1 cellular context compared by ENCODE assay signal in the genomic region with DNA sequence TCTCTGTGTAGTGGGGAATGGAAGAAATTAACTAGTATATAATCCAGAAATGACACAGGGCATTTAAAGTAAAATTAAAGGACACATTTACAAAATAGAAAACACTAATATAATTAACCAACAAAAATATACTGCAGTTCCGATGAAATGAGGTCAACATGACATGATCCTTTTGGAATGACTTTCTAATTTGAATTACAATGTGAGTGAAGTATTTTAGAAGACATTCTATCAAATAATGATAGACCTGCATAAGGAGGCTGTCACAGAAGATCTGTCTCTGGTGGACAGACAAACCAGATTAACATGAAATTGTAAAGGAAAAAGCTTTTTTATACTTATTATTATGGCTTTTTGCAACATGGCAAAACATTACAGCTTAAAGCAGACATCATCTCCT.
TF ChIP-seq lines count a peak whose summit lies in the region.

No MANE protein-coding gene starts in this region.

TF ChIP-seq in GM12878, 131 proteins besides CTCF, POLR2A, EP300 and RAD21:
- no peak for TF ChIP-seq RELA (IDR thresholded peaks at IDR 0.05; ENCODE audit: borderline replicate concordance, partially characterized antibody)
- no peak for TF ChIP-seq TCF7 (IDR thresholded peaks at IDR 0.05; ENCODE audit: borderline replicate concordance)
- no peak for TF ChIP-seq ASH2L (IDR thresholded peaks at IDR 0.05; ENCODE audit: borderline replicate concordance, low read depth)
- TF ChIP-seq ZNF24 (IDR thresholded peaks at IDR 0.05): no peak
- no peak for TF ChIP-seq POU2F2 (IDR thresholded peaks at IDR 0.05; ENCODE audit: borderline replicate concordance, low read depth, low read length)
- TF ChIP-seq MTA2 (IDR thresholded peaks at IDR 0.05; ENCODE audit: low read depth): no peak
- no peak for TF ChIP-seq SMAD5 (IDR thresholded peaks at IDR 0.05; ENCODE audit: low read depth)
- no peak for TF ChIP-seq SREBF1 (IDR thresholded peaks at IDR 0.05; ENCODE audit: low read length)
- TF ChIP-seq SREBF2 (IDR thresholded peaks at IDR 0.05; ENCODE audit: low read length): no peak
- TF ChIP-seq, protein P1, sequence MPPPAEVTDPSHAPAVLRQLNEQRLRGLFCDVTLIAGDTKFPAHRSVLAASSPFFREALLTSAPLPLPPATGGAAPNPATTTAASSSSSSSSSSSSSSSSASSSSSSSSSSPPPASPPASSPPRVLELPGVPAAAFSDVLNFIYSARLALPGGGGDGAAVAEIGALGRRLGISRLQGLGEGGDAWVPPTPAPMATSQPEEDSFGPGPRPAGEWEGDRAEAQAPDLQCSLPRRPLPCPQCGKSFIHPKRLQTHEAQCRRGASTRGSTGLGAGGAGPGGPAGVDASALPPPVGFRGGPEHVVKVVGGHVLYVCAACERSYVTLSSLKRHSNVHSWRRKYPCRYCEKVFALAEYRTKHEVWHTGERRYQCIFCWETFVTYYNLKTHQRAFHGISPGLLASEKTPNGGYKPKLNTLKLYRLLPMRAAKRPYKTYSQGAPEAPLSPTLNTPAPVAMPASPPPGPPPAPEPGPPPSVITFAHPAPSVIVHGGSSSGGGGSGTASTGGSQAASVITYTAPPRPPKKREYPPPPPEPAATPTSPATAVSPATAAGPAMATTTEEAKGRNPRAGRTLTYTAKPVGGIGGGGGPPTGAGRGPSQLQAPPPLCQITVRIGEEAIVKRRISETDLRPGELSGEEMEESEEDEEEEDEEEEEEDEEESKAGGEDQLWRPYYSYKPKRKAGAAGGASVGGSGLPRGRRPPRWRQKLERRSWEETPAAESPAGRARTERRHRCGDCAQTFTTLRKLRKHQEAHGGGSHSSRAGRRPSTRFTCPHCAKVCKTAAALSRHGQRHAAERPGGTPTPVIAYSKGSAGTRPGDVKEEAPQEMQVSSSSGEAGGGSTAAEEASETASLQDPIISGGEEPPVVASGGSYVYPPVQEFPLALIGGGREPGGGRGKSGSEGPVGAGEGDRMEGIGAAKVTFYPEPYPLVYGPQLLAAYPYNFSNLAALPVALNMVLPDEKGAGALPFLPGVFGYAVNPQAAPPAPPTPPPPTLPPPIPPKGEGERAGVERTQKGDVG (CRISPR knock-in tag; IDR thresholded peaks at IDR 0.05): no peak
- no peak for TF ChIP-seq ZNF622 (IDR thresholded peaks at IDR 0.05)
- TF ChIP-seq EGR1 (IDR thresholded peaks at IDR 0.05; ENCODE audit: borderline replicate concordance in 1 of 2, low read depth in 2 of 2, low read length in 2 of 2): no peak
